In genomic region chr7:40889099-40889498, GRCh38 we compare ENCODE assay signal across 14 cellular contexts.
A peak's percentile ranks its signal among the peaks of the same experiment; 100 is the strongest.
DNase-seq lines count a peak whose midpoint lies in the region; ATAC-seq and TF ChIP-seq lines count a peak whose summit lies in the region.
"Had no signal": no experiment of that assay in that cellular context is flagged by ENCODE, and none has a peak within 500 bp of the region (broad histone marks: within the 10 kb centered on the region; RNA-seq: fewer than 3 reads in every experiment).

No MANE protein-coding gene starts in this region.

- no peak overlapping the region for H3K4me3 Mint-ChIP-seq in stimulated activated naive CD8-positive, alpha-beta T cell treated with anti-CD3 and anti-CD28 coated beads, Interleukin-15, amount 100 ng/mL, for 72 hours
- no peak overlapping the region for H3K4me3 Mint-ChIP-seq in nephron progenitor cell
- H3K4me3 Mint-ChIP-seq: B cell; CD4-positive, alpha-beta T cell had no signal

- no peaks in the 10 kb centered on the region for H3K4me1 ChIP-seq in heart right ventricle

- no peak for TF ChIP-seq CTCF in heart right ventricle (IDR thresholded peaks at IDR 0.05)
- no peak for TF ChIP-seq CTCF in nephron progenitor cell (IDR thresholded peaks at IDR 0.05)

- 59 to 72% methylated on average over 4 of the region's 4 CpGs for WGBS in heart right ventricle, 2 donors

- peak; percentile 20 for ATAC-seq in stimulated activated naive CD8-positive, alpha-beta T cell treated with anti-CD3 and anti-CD28 coated beads, Interleukin-15, amount 100 ng/mL, for 72 hours
- no peak for ATAC-seq in stimulated activated naive CD8-positive, alpha-beta T cell treated with anti-CD3 and anti-CD28 coated beads, Interleukin-15, Interleukin-2, amounts not matched to agents 100 U/mL and 50 U/mL, for 24 hours
- ATAC-seq in heart right ventricle = peak in 5 of 8 donors; percentile 26 to 70 (median 62)
- ATAC-seq in HG03432 (IDR thresholded peaks at IDR 0.05; ENCODE audit: unreplicated experiment) = no peak
- no peak for ATAC-seq in HG03095 (IDR thresholded peaks at IDR 0.05; ENCODE audit: unreplicated experiment)
- ATAC-seq: HCT116 had no signal

- H3K36me3 Mint-ChIP-seq in nephron progenitor cell (ENCODE audit: low read depth) = peaks cover 10% of the 10 kb centered on the region

- no peak overlapping the region for H3K27ac ChIP-seq in heart right ventricle
- H3K27ac ChIP-seq: GM23248 had no signal

- no peaks in the 10 kb centered on the region for H3K36me3 ChIP-seq in heart right ventricle

- no peak overlapping the region for H3K27ac Mint-ChIP-seq in stimulated activated naive CD8-positive, alpha-beta T cell treated with anti-CD3 and anti-CD28 coated beads, Interleukin-15, amount 100 ng/mL, for 72 hours
- peak overlapping the region; percentile 43 for H3K27ac Mint-ChIP-seq in nephron progenitor cell
- H3K27ac Mint-ChIP-seq: B cell; CD4-positive, alpha-beta T cell had no signal

- H3K27me3 Mint-ChIP-seq in stimulated activated naive CD8-positive, alpha-beta T cell treated with anti-CD3 and anti-CD28 coated beads, Interleukin-15, amount 100 ng/mL, for 72 hours = no peaks in the 10 kb centered on the region
- peaks cover 9% of the 10 kb centered on the region for H3K27me3 Mint-ChIP-seq in nephron progenitor cell (ENCODE audit: low read depth, poor library complexity)
- H3K27me3 Mint-ChIP-seq: B cell; CD4-positive, alpha-beta T cell had no signal

- no peak overlapping the region for H3K4me3 ChIP-seq in heart right ventricle
- H3K4me3 ChIP-seq: GM23248 had no signal

- peaks cover 0 to 31% (median 19%) of the 10 kb centered on the region in 11 donors for H3K9me3 ChIP-seq in heart right ventricle

- no peak for DNase-seq in stimulated activated naive CD8-positive, alpha-beta T cell treated with anti-CD3 and anti-CD28 coated beads, Interleukin-15, amount 100 ng/mL, for 72 hours
- no peak for DNase-seq in stimulated activated naive CD8-positive, alpha-beta T cell treated with anti-CD3 and anti-CD28 coated beads, Interleukin-15, Interleukin-2, amounts not matched to agents 100 U/mL and 50 U/mL, for 24 hours
- no peak for DNase-seq in heart right ventricle
- no peak for DNase-seq in nephron progenitor cell
- DNase-seq in stimulated activated CD4-positive, alpha-beta T cell treated with anti-CD3 and anti-CD28 coated beads, Interleukin-4, amount 100 ng/mL, for 4 hours = no peak
- DNase-seq: C1 segment of cervical spinal cord; Calu3; CD4-positive, alpha-beta T cell; DMS 273 treated with DMSO at 0.1 percent for 48 hours; GM23248 had no signal

- no peaks in the 10 kb centered on the region for H3K27me3 ChIP-seq in heart right ventricle

- intact Hi-C loops in heart right ventricle (cut with DNase I) = no loop called here

- peaks cover 20 to 43% of the 10 kb centered on the region in 2 donors for H3K9me3 Mint-ChIP-seq in stimulated activated naive CD8-positive, alpha-beta T cell treated with anti-CD3 and anti-CD28 coated beads, Interleukin-15, amount 100 ng/mL, for 72 hours
- H3K9me3 Mint-ChIP-seq in nephron progenitor cell = peaks cover 13% of the 10 kb centered on the region

- H3K4me1 Mint-ChIP-seq in stimulated activated naive CD8-positive, alpha-beta T cell treated with anti-CD3 and anti-CD28 coated beads, Interleukin-15, amount 100 ng/mL, for 72 hours = no peaks in the 10 kb centered on the region
- peaks cover 18% of the 10 kb centered on the region for H3K4me1 Mint-ChIP-seq in nephron progenitor cell
- H3K4me1 Mint-ChIP-seq: B cell had no signal

Comparison
In these comparisons a context has a peak if more than half of its experiments do, and no peak if none do; other contexts are left out.
1. ATAC-seq: peak in stimulated activated naive CD8-positive, alpha-beta T cell treated with anti-CD3 and anti-CD28 coated beads, Interleukin-15, amount 100 ng/mL, for 72 hours (single experiment) and heart right ventricle (5 of 8); none in stimulated activated naive CD8-positive, alpha-beta T cell treated with anti-CD3 and anti-CD28 coated beads, Interleukin-15, Interleukin-2, amounts not matched to agents 100 U/mL and 50 U/mL, for 24 hours (single experiment), HG03432 (single experiment) and HG03095 (single experiment).